8 cellular contexts compared by ENCODE assay signal in genomic region chr17:68020451-68020779, GRCh38. TPM values are rescaled to one million over a fixed set of nuclear protein-coding genes. Genes with fewer than 3 reads are reported as not detected.
A peak's percentile ranks its signal among the peaks of the same experiment; 100 is the strongest.
DNase-seq lines count a peak whose midpoint lies in the region; ATAC-seq and TF ChIP-seq lines count a peak whose summit lies in the region.

No MANE protein-coding gene starts in this region.

- H3K27me3 Mint-ChIP-seq in activated naive CD4-positive, alpha-beta T cell treated with anti-CD3 and anti-CD28 coated beads for 36 hours (ENCODE audit: low read depth): peaks cover 2% of the 10 kb centered on the region
- peaks cover 21% of the 10 kb centered on the region for H3K27me3 Mint-ChIP-seq in endothelial cell (ENCODE audit: unreplicated experiment)
- no peaks in the 10 kb centered on the region for H3K27me3 Mint-ChIP-seq in natural killer cell treated with Interleukin-12 subunit alpha and Interleukin-12 subunit beta and Interleukin-15 and Interleukin-18, amount 100 ng/mL, for 72 hours

- TF ChIP-seq CTCF in endothelial cell (IDR thresholded peaks at IDR 0.05; ENCODE audit: unreplicated experiment): no peak

- peaks cover 3% of the 10 kb centered on the region for H3K36me3 Mint-ChIP-seq in activated naive CD4-positive, alpha-beta T cell treated with anti-CD3 and anti-CD28 coated beads for 36 hours (ENCODE audit: low read depth)
- peaks cover 8% of the 10 kb centered on the region for H3K36me3 Mint-ChIP-seq in endothelial cell (ENCODE audit: low read depth, unreplicated experiment)
- no peaks in the 10 kb centered on the region for H3K36me3 Mint-ChIP-seq in natural killer cell treated with Interleukin-12 subunit alpha and Interleukin-12 subunit beta and Interleukin-15 and Interleukin-18, amount 100 ng/mL, for 72 hours

- no peaks in the 10 kb centered on the region for H3K9me3 Mint-ChIP-seq in activated naive CD4-positive, alpha-beta T cell treated with anti-CD3 and anti-CD28 coated beads for 36 hours
- no peaks in the 10 kb centered on the region for H3K9me3 Mint-ChIP-seq in endothelial cell (ENCODE audit: unreplicated experiment)
- no peaks in the 10 kb centered on the region for H3K9me3 Mint-ChIP-seq in natural killer cell treated with Interleukin-12 subunit alpha and Interleukin-12 subunit beta and Interleukin-15 and Interleukin-18, amount 100 ng/mL, for 72 hours

- CTCF ChIA-PET in activated naive CD4-positive, alpha-beta T cell treated with anti-CD3 and anti-CD28 coated beads for 36 hours (lab: Charles Lee): interaction anchor here (1.0 to 1.7 kb wide), 3 partner anchors 10 to 57 kb away, joined by 3 to 18 read pairs (median 4); partner anchors contain the start of gene KPNA2

- H3K27ac Mint-ChIP-seq in activated naive CD4-positive, alpha-beta T cell treated with anti-CD3 and anti-CD28 coated beads for 36 hours: peak overlapping the region; percentile 94
- H3K27ac Mint-ChIP-seq in endothelial cell (ENCODE audit: unreplicated experiment): peak overlapping the region; percentile 68
- peak overlapping the region; percentile 89 to 97 for H3K27ac Mint-ChIP-seq in natural killer cell treated with Interleukin-12 subunit alpha and Interleukin-12 subunit beta and Interleukin-15 and Interleukin-18, amount 100 ng/mL, for 72 hours

- peak overlapping the region; percentile 77 for H3K4me3 Mint-ChIP-seq in activated naive CD4-positive, alpha-beta T cell treated with anti-CD3 and anti-CD28 coated beads for 36 hours
- H3K4me3 Mint-ChIP-seq in endothelial cell (ENCODE audit: unreplicated experiment): peak overlapping the region; percentile 91
- peak overlapping the region; percentile 89 for H3K4me3 Mint-ChIP-seq in natural killer cell treated with Interleukin-12 subunit alpha and Interleukin-12 subunit beta and Interleukin-15 and Interleukin-18, amount 100 ng/mL, for 72 hours

- no peak for ATAC-seq in natural killer cell treated with Interleukin-12 subunit alpha and Interleukin-12 subunit beta and Interleukin-15 and Interleukin-18, amount 100 ng/mL, for 72 hours
- no peak for ATAC-seq in HG03139 (IDR thresholded peaks at IDR 0.05; ENCODE audit: unreplicated experiment)

- DNase-seq in activated naive CD4-positive, alpha-beta T cell treated with anti-CD3 and anti-CD28 coated beads for 36 hours: no peak
- no peak for DNase-seq in activated naive CD4-positive, alpha-beta T cell treated with anti-CD3 and anti-CD28 coated beads, Interleukin-2, amount 50 U/mL, for 16 hours
- DNase-seq in OCI-M1 (lab: John Stamatoyannopoulos, UW) (peak; percentile 51), endothelial cell (ENCODE audit: low spot score) (no peak), dedifferentiated amniotic fluid mesenchymal stem cell (ENCODE audit: extremely low spot score) (no peak), Kasumi-1 (lab: John Stamatoyannopoulos, UW) (no peak)
- no peak for DNase-seq in natural killer cell treated with Interleukin-12 subunit alpha and Interleukin-12 subunit beta and Interleukin-15 and Interleukin-18, amount 100 ng/mL, for 72 hours (ENCODE audit: low spot score)

- intact Hi-C loops in activated naive CD4-positive, alpha-beta T cell treated with anti-CD3 and anti-CD28 coated beads for 36 hours (cut with micrococcal nuclease): loop anchor here (1.0 to 5.0 kb wide), 4 partner anchors 15 to 643 kb away; partner anchors contain the start of genes BPTF, KPNA2 and PITPNC1

- peaks cover 11% of the 10 kb centered on the region for H3K4me1 Mint-ChIP-seq in activated naive CD4-positive, alpha-beta T cell treated with anti-CD3 and anti-CD28 coated beads for 36 hours (ENCODE audit: low read depth)
- H3K4me1 Mint-ChIP-seq in endothelial cell (ENCODE audit: unreplicated experiment): peaks cover 11% of the 10 kb centered on the region
- peaks cover 12 to 15% of the 10 kb centered on the region in 2 donors for H3K4me1 Mint-ChIP-seq in natural killer cell treated with Interleukin-12 subunit alpha and Interleukin-12 subunit beta and Interleukin-15 and Interleukin-18, amount 100 ng/mL, for 72 hours (ENCODE audit: low read depth in 2 of 2)

RNA-seq across cellular contexts. Expression of gene KPNA2, which starts 15.1 kb away (rescaled TPM):
- 100 to 1,000 TPM; 186 to 203 TPM for total RNA-seq in activated naive CD4-positive, alpha-beta T cell treated with anti-CD3 and anti-CD28 coated beads for 36 hours
- 104 TPM for total RNA-seq in endothelial cell (ENCODE audit: unreplicated experiment)
- total RNA-seq in natural killer cell treated with Interleukin-12 subunit alpha and Interleukin-12 subunit beta and Interleukin-15 and Interleukin-18, amount 100 ng/mL, for 72 hours: 100 to 1,000 TPM; 172 to 218 TPM

RNA-seq across cellular contexts. Expression of gene C17orf58, which starts 24.1 kb away (rescaled TPM):
- total RNA-seq in activated naive CD4-positive, alpha-beta T cell treated with anti-CD3 and anti-CD28 coated beads for 36 hours: 1 to 10 TPM; 9.4 to 9.7 TPM
- total RNA-seq in endothelial cell (ENCODE audit: unreplicated experiment): 6.7 TPM
- total RNA-seq in natural killer cell treated with Interleukin-12 subunit alpha and Interleukin-12 subunit beta and Interleukin-15 and Interleukin-18, amount 100 ng/mL, for 72 hours: 10 to 100 TPM; 19.2 to 24.6 TPM
